11 cellular contexts compared by ENCODE assay signal in genomic region chr14:95183532-95184412, GRCh38. TPM values are rescaled to one million over a fixed set of nuclear protein-coding genes. Genes with fewer than 3 reads are reported as not detected.
A peak's percentile ranks its signal among the peaks of the same experiment; 100 is the strongest.
DNase-seq lines count a peak whose midpoint lies in the region; ATAC-seq and TF ChIP-seq lines count a peak whose summit lies in the region.
"Had no signal": no experiment of that assay in that cellular context is flagged by ENCODE, and none has a peak within 500 bp of the region (broad histone marks: within the 10 kb centered on the region; RNA-seq: fewer than 3 reads in every experiment).

No MANE protein-coding gene starts in this region.

- H3K36me3 Mint-ChIP-seq in Calu3 (ENCODE audit: insufficient read depth, unreplicated experiment) (peaks cover 32% of the 10 kb centered on the region), osteocyte (ENCODE audit: unreplicated experiment) (peaks cover 11% of the 10 kb centered on the region)

- H3K4me3 Mint-ChIP-seq in Calu3 (ENCODE audit: low read depth, unreplicated experiment) (peak overlapping the region; percentile 53), osteocyte (ENCODE audit: unreplicated experiment) (no peak overlapping the region)
- H3K4me3 Mint-ChIP-seq: GM23338 had no signal

- H3K9me3 Mint-ChIP-seq in Calu3 (ENCODE audit: low read depth, unreplicated experiment) (no peaks in the 10 kb centered on the region), osteocyte (ENCODE audit: unreplicated experiment) (peaks cover 10% of the 10 kb centered on the region)

- no peaks in the 10 kb centered on the region for H3K27me3 Mint-ChIP-seq in Calu3 (ENCODE audit: unreplicated experiment)
- H3K27me3 Mint-ChIP-seq in osteocyte (ENCODE audit: unreplicated experiment), result no peaks in the 10 kb centered on the region

- in situ Hi-C loops in Panc1 (cut with HindIII; ENCODE audit: low pct_unique_long_range_greater_than_20kb, low sequenced_read_pairs), result no loop called here

- POLR2A ChIA-PET in Panc1 (lab: Charles Lee), result no interaction called here

- no peak overlapping the region for H3K4me3 ChIP-seq in Panc1 (ENCODE audit: low read depth in 2 of 2, low read length in 2 of 2)
- no peak overlapping the region for H3K4me3 ChIP-seq in fibroblast of pulmonary artery (replicated peaks; ENCODE audit: low read depth, low read length)
- H3K4me3 ChIP-seq: GM23338 had no signal

- H3K36me3 ChIP-seq in Panc1 (ENCODE audit: control insufficient read depth, insufficient read depth, low read length), result no peaks in the 10 kb centered on the region; the same call in 1 of the 2 replicates

- TF ChIP-seq CTCF in Calu3 (IDR thresholded peaks at IDR 0.05; ENCODE audit: unreplicated experiment) (no peak), Panc1 (IDR thresholded peaks at IDR 0.05) (no peak), fibroblast of pulmonary artery (IDR thresholded peaks at IDR 0.05; ENCODE audit: low read length, missing control alignments) (no peak), osteocyte (IDR thresholded peaks at IDR 0.05) (no peak)

- BruUV-seq in Calu3 (replicated peaks; lab: Mats Ljungman, UMichigan), result no TSS peak
- TSS peak; percentile 46 for BruUV-seq in Panc1 (replicated peaks; lab: Mats Ljungman, UMichigan)

- CTCF ChIA-PET in Calu3 (lab: Charles Lee) (interaction anchor here (0.6 to 1.8 kb wide), 7 partner anchors 9 to 152 kb away, joined by 3 to 5 read pairs (median 4); partner anchors contain the start of gene DICER1), Panc1 (lab: Charles Lee) (no interaction called here)

- H3K9me3 ChIP-seq in Panc1 (ENCODE audit: control insufficient read depth, insufficient read depth, low read depth, low read length), result no peaks in the 10 kb centered on the region

- intact Hi-C loops in Calu3 (cut with micrococcal nuclease; ENCODE audit: unreplicated experiment), result loop anchor here (5.0 kb wide), 1 partner anchor 179 kb away; no protein-coding TSS in a partner anchor
- intact Hi-C loops in Panc1 (cut with micrococcal nuclease; ENCODE audit: unreplicated experiment), result no loop called here
- intact Hi-C loops in posterior cingulate gyrus (cut with DNase I), result no loop called here

- ATAC-seq in Panc1 (no peak), HG03045 (IDR thresholded peaks at IDR 0.05; ENCODE audit: unreplicated experiment) (no peak)
- ATAC-seq: GM23338 had no signal

- H3K4me1 Mint-ChIP-seq in Calu3 (ENCODE audit: low read depth, unreplicated experiment) (peaks cover 25% of the 10 kb centered on the region), osteocyte (ENCODE audit: unreplicated experiment) (peaks cover 27% of the 10 kb centered on the region)

- peak overlapping the region; percentile 85 for H3K27ac Mint-ChIP-seq in Calu3 (ENCODE audit: unreplicated experiment)
- peak overlapping the region; percentile 45 for H3K27ac Mint-ChIP-seq in osteocyte (ENCODE audit: unreplicated experiment)
- H3K27ac Mint-ChIP-seq: GM23338 had no signal

- no peaks in the 10 kb centered on the region for H3K4me1 ChIP-seq in Panc1 (ENCODE audit: control insufficient read depth, insufficient read depth, low read length)

- no peaks in the 10 kb centered on the region for H3K27me3 ChIP-seq in Panc1 (ENCODE audit: control insufficient read depth, insufficient read depth, low read length)

- no peak overlapping the region for H3K27ac ChIP-seq in Panc1 (ENCODE audit: low read length)

- DNase-seq in Calu3 (no peak), Panc1 (ENCODE audit: low read depth, low spot score) (no peak), fibroblast of pulmonary artery (ENCODE audit: low read depth) (peak; percentile 78), osteocyte (ENCODE audit: extremely low spot score, unreplicated experiment) (no peak), NCI-H524 treated with DMSO at 0.1 percent for 48 hours (lab: John Stamatoyannopoulos, UW) (no peak), posterior cingulate gyrus (no peak), NAMALWA (ENCODE audit: low spot score) (no peak)
- DNase-seq: foreskin melanocyte, Karpas-422 had no signal

RNA-seq across cellular contexts. Expression of gene DICER1, which starts 26.4 kb away (rescaled TPM):
- total RNA-seq in Calu3 (2022) (53.8 and 58.7 TPM in 2 replicates), Panc1 (2021; ENCODE audit: unreplicated experiment) (32.7 TPM), osteocyte (51.7 and 55.9 TPM in 2 replicates)
- polyA plus RNA-seq in Panc1 (2012; ENCODE audit: insufficient read length), result 11.9 TPM
